8 cellular contexts compared by ENCODE assay signal in genomic region chr18:47150824-47151366, GRCh38. TPM values are rescaled to one million over a fixed set of nuclear protein-coding genes. Genes with fewer than 3 reads are reported as not detected.
DNase-seq lines count a peak whose midpoint lies in the region; ATAC-seq, FAIRE-seq and TF ChIP-seq lines count a peak whose summit lies in the region.

No MANE protein-coding gene starts in this region.

- TF ChIP-seq CTCF in A549 (IDR thresholded peaks at IDR 0.05) (no peak), heart right ventricle (IDR thresholded peaks at IDR 0.05) (no peak), psoas muscle (IDR thresholded peaks at IDR 0.05) (no peak)

- no peak for TF ChIP-seq POLR2A in A549 (IDR thresholded peaks at IDR 0.05; ENCODE audit: low read length)

- H3K27me3 Mint-ChIP-seq in activated CD8-positive, alpha-beta T cell treated with anti-CD3 and anti-CD28 coated beads, Interleukin-2, amount 10 ng/mL, durations not matched to agents 7 days and 5 days (ENCODE audit: low read depth) = no peaks in the 10 kb centered on the region

- H3K4me1 Mint-ChIP-seq in activated CD8-positive, alpha-beta T cell treated with anti-CD3 and anti-CD28 coated beads, Interleukin-2, amount 10 ng/mL, durations not matched to agents 7 days and 5 days (ENCODE audit: low read depth) = peaks cover 27% of the 10 kb centered on the region

- peaks cover 23% of the 10 kb centered on the region for H3K36me3 Mint-ChIP-seq in activated CD8-positive, alpha-beta T cell treated with anti-CD3 and anti-CD28 coated beads, Interleukin-2, amount 10 ng/mL, durations not matched to agents 7 days and 5 days (ENCODE audit: low read depth)

- CTCF ChIA-PET in A549 (lab: Yijun Ruan, JAX) = interaction anchor here (0.9 to 1.2 kb wide), 3 partner anchors 15 to 54 kb away, joined by 3 read pairs; no protein-coding TSS in a partner anchor
- CTCF ChIA-PET in activated CD8-positive, alpha-beta T cell treated with anti-CD3 and anti-CD28 coated beads, Interleukin-2, amount 10 ng/mL, durations not matched to agents 7 days and 5 days (lab: Charles Lee) = interaction anchor here (0.7 to 2.8 kb wide), 4 partner anchors 9 to 978 kb away, joined by 3 to 6 read pairs (median 4); a partner anchor contains a TSS

- TF ChIP-seq RAD21 in A549 (conservative IDR thresholded peaks at IDR 0.05 in 1 of 2, IDR thresholded peaks at IDR 0.05 in 1 of 2) = no peak

- H3K4me3 ChIP-seq in A549 (peak overlapping the region; percentile 54), heart right ventricle (peak overlapping the region; percentile 50 to 82 (median 74)), psoas muscle (peak overlapping the region; percentile 79)

- H3K27ac Mint-ChIP-seq in activated CD8-positive, alpha-beta T cell treated with anti-CD3 and anti-CD28 coated beads, Interleukin-2, amount 10 ng/mL, durations not matched to agents 7 days and 5 days = peak overlapping the region; percentile 90

- H3K27me3 ChIP-seq in heart right ventricle (no peaks in the 10 kb centered on the region), psoas muscle (ENCODE audit: insufficient read depth in 3 of 3, low read length in 2 of 3) (no peaks in the 10 kb centered on the region)

- no peak for FAIRE-seq in A549 (lab: Jason Lieb, UNC)

- intact Hi-C loops in heart right ventricle (cut with DNase I) = loop anchor here in 2 of 10 donors (1.0 to 2.0 kb wide), 2 partner anchors 25 to 26 kb away; partner anchors contain the start of gene IER3IP1 (in 2 of the 2)
- intact Hi-C loops in psoas muscle (cut with DNase I) = no loop called here

- peak overlapping the region; percentile 86 for H3K4me3 Mint-ChIP-seq in activated CD8-positive, alpha-beta T cell treated with anti-CD3 and anti-CD28 coated beads, Interleukin-2, amount 10 ng/mL, durations not matched to agents 7 days and 5 days

- DNase-seq in A549 (ENCODE audit: low read depth in 1 of 2, low spot score in 1 of 2) (no peak), heart right ventricle (peak in 1 of 2 donors; percentile 20), psoas muscle (peak in 1 of 2 donors; percentile 48), glomerular visceral epithelial cell (ENCODE audit: extremely low spot score) (no peak), cerebellar cortex (ENCODE audit: low spot score) (no peak)
- DNase-seq in activated CD8-positive, alpha-beta T cell treated with anti-CD3 and anti-CD28 coated beads, Interleukin-2, amount 10 ng/mL, durations not matched to agents 7 days and 5 days = no peak

- TF ChIP-seq EP300 in A549 (IDR thresholded peaks at IDR 0.05) = no peak

- peak overlapping the region; percentile 80 for H3K4me2 ChIP-seq in A549

- POLR2A ChIA-PET in A549 (lab: Yijun Ruan, JAX) = interaction anchor here (0.9 to 1.5 kb wide), 6 partner anchors 13 to 655 kb away, joined by 3 to 7 read pairs (median 4); no protein-coding TSS in a partner anchor
- POLR2A ChIA-PET in activated CD8-positive, alpha-beta T cell treated with anti-CD3 and anti-CD28 coated beads, Interleukin-2, amount 10 ng/mL, durations not matched to agents 7 days and 5 days (lab: Charles Lee) = interaction anchor here (0.7 to 1.1 kb wide), 3 partner anchors 15 to 808 kb away, joined by 3 to 8 read pairs (median 3); no protein-coding TSS in a partner anchor

- peaks cover 8% of the 10 kb centered on the region; the same call in 1 of the 3 replicates for H3K4me1 ChIP-seq in A549
- H3K4me1 ChIP-seq in heart right ventricle = peaks cover 2 to 43% (median 22%) of the 10 kb centered on the region in 9 donors
- H3K4me1 ChIP-seq in psoas muscle = peaks cover 24% of the 10 kb centered on the region

- ATAC-seq in A549 (peak; percentile 48 to 56), GM18517 (IDR thresholded peaks at IDR 0.05; ENCODE audit: unreplicated experiment) (peak; percentile 15), HG03521 (IDR thresholded peaks at IDR 0.05; ENCODE audit: unreplicated experiment) (peak; percentile 16), heart right ventricle (peak; percentile 7 to 56 (median 30)), psoas muscle (peak; percentile 17 to 50 (median 25))
- no peak for ATAC-seq in activated CD8-positive, alpha-beta T cell treated with anti-CD3 and anti-CD28 coated beads, Interleukin-2, amount 10 ng/mL, durations not matched to agents 7 days and 5 days

- H3K27ac ChIP-seq in A549 (peak overlapping the region; percentile 79 to 87), heart right ventricle (peak overlapping the region; percentile 69 to 97 (median 94)), psoas muscle (peak overlapping the region; percentile 97)

- 6% methylated on average over 9 of the region's 13 CpGs for WGBS in A549 (ENCODE audit: missing lambda C conversion rate)
- 6 to 8% methylated on average over 13 of the region's 13 CpGs for WGBS in heart right ventricle, 2 donors
- 5 to 8% (median 5%) methylated on average over 13 of the region's 13 CpGs for WGBS in psoas muscle, 3 donors

- H3K9me3 Mint-ChIP-seq in activated CD8-positive, alpha-beta T cell treated with anti-CD3 and anti-CD28 coated beads, Interleukin-2, amount 10 ng/mL, durations not matched to agents 7 days and 5 days (ENCODE audit: insufficient read depth) = no peaks in the 10 kb centered on the region

- H3K36me3 ChIP-seq in heart right ventricle (peaks cover 0 to 29% (median 6%) of the 10 kb centered on the region in 9 donors), psoas muscle (ENCODE audit: insufficient read depth in 1 of 2, low read depth in 1 of 2) (peaks cover 0 to 36% of the 10 kb centered on the region in 2 donors)

- H3K9me3 ChIP-seq in A549 = no peaks in the 10 kb centered on the region
- no peaks in the 10 kb centered on the region for H3K9me3 ChIP-seq in heart right ventricle
- no peaks in the 10 kb centered on the region for H3K9me3 ChIP-seq in psoas muscle

TF ChIP-seq in A549, 52 proteins besides CTCF, POLR2A, EP300 and RAD21 (continues in another document):
- no peak for TF ChIP-seq JUN (IDR thresholded peaks at IDR 0.05)
- TF ChIP-seq CBX8 (IDR thresholded peaks at IDR 0.05) = no peak
- TF ChIP-seq BCL3 (IDR thresholded peaks at IDR 0.05) = no peak
- no peak for TF ChIP-seq HEYL (CRISPR knock-in tag; IDR thresholded peaks at IDR 0.05)
- no peak for TF ChIP-seq SREBF2 (IDR thresholded peaks at IDR 0.05)
- no peak for TF ChIP-seq RFX5 (IDR thresholded peaks at IDR 0.05)
- TF ChIP-seq ZFP36 (IDR thresholded peaks at IDR 0.05; ENCODE audit: borderline replicate concordance, partially characterized antibody) = no peak
- TF ChIP-seq E2F6 (IDR thresholded peaks at IDR 0.05; ENCODE audit: borderline replicate concordance, low read depth) = no peak

RNA-seq across cellular contexts. Expression of gene HDHD2, which starts 0.6 kb away (rescaled TPM):
- polyA plus RNA-seq in A549 (2011; rRNA removed) (12.0 and 20.0 TPM in 2 replicates), A549 (2017; fragmentation: RNase III; extraction: RNeasy Plus Mini Kit Qiagen cat#74134 plus additional on column Dnase treatment) (16.1 to 18.0 TPM (median 16.7 TPM) in 3 replicates), heart right ventricle (10 to 100 TPM; 16.8 to 17.9 TPM), psoas muscle (10 to 100 TPM; 11.5 to 19.9 (median 18.5) TPM)
- polyA plus RNA-seq in A549 (2012; cell fraction: cytosol; rRNA removed) = 3.4 and 4.0 TPM in 2 replicates
- 3.0 and 3.1 TPM in 2 replicates for polyA plus RNA-seq in A549 (2012; cell fraction: nucleus; rRNA removed)
- polyA minus RNA-seq in A549 (2011; rRNA and poly(A)+ RNA removed) = 12.1 and 13.5 TPM in 2 replicates
- 10 to 100 TPM; 31.9 to 38.3 TPM for total RNA-seq in activated CD8-positive, alpha-beta T cell treated with anti-CD3 and anti-CD28 coated beads, Interleukin-2, amount 10 ng/mL, durations not matched to agents 7 days and 5 days
- total RNA-seq in heart right ventricle (10 to 100 TPM; 31.1 to 52.4 (median 38.9) TPM), psoas muscle (10 to 100 TPM; 19.9 to 32.9 (median 27.9) TPM)

RNA-seq across cellular contexts. Expression of gene IER3IP1, which starts 25.3 kb away (rescaled TPM):
- polyA plus RNA-seq in A549 (2011; rRNA removed) (15.8 and 24.5 TPM in 2 replicates), A549 (2017; fragmentation: RNase III; extraction: RNeasy Plus Mini Kit Qiagen cat#74134 plus additional on column Dnase treatment) (25.1 to 29.0 TPM (median 28.0 TPM) in 3 replicates), heart right ventricle (10 to 100 TPM; 14.6 to 18.0 TPM), psoas muscle (10 to 100 TPM; 16.0 to 27.9 (median 18.6) TPM)
- 9.7 and 10.7 TPM in 2 replicates for polyA plus RNA-seq in A549 (2012; cell fraction: cytosol; rRNA removed)
- polyA plus RNA-seq in A549 (2012; cell fraction: nucleus; rRNA removed) = 1.4 and 1.9 TPM in 2 replicates
- polyA minus RNA-seq in A549 (2011; rRNA and poly(A)+ RNA removed) = 4.3 and 7.4 TPM in 2 replicates
- total RNA-seq in activated CD8-positive, alpha-beta T cell treated with anti-CD3 and anti-CD28 coated beads, Interleukin-2, amount 10 ng/mL, durations not matched to agents 7 days and 5 days = 10 to 100 TPM; 11.7 to 12.4 TPM
- total RNA-seq in heart right ventricle (10 to 100 TPM in 5 of 10 donors, 1 to 10 TPM in 5; 8.5 to 12.7 (median 10.1) TPM), psoas muscle (10 to 100 TPM in 2 of 4 donors, 1 to 10 TPM in 2; 9.3 to 12.6 (median 11.0) TPM)
